18 cellular contexts compared by ENCODE assay signal in the genomic region with DNA sequence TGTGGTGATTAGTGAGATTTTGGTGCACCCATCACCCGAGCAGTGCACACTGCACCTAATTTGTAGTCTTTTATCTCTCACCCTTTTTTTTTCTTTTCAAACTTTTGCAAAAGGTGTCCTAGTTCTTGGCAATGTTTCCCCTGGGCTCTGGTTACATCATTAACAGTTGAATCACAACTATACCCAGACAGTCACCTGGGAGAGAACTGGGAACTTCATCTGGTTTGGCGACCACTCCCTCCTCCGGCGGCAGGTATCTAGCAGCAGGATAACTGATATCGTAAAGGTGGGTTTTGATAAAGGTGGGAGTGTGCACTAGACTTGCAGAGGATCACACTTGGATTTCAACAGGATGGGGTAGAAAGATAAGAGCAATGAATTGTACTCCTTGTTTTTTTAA.
A peak's percentile ranks its signal among the peaks of the same experiment; 100 is the strongest.
DNase-seq lines count a peak whose midpoint lies in the region; ATAC-seq, FAIRE-seq and TF ChIP-seq lines count a peak whose summit lies in the region.
"Had no signal": no experiment of that assay in that cellular context is flagged by ENCODE, and none has a peak within 500 bp of the region (broad histone marks: within the 10 kb centered on the region; RNA-seq: fewer than 3 reads in every experiment).

No MANE protein-coding gene starts in this region.

- peaks cover 18% of the 10 kb centered on the region for H3K4me1 Mint-ChIP-seq in MCF 10A (ENCODE audit: insufficient read depth, unreplicated experiment)

- no peak overlapping the region for H3K4me3 ChIP-seq in breast epithelium
- no peak overlapping the region for H3K4me3 ChIP-seq in bronchial epithelial cell (ENCODE audit: low read depth, low read length)

- peak; percentile 86 for FAIRE-seq in bronchial epithelial cell (lab: Jason Lieb, UNC)
- FAIRE-seq: GM18507 had no signal

- H3K36me3 Mint-ChIP-seq in MCF 10A (ENCODE audit: insufficient read depth, unreplicated experiment) = no peaks in the 10 kb centered on the region

- TF ChIP-seq CTCF in MCF 10A (IDR thresholded peaks at IDR 0.05; ENCODE audit: unreplicated experiment) (no peak), breast epithelium (IDR thresholded peaks at IDR 0.05) (no peak), bronchial epithelial cell (IDR thresholded peaks at IDR 0.05; ENCODE audit: insufficient read depth, low read length, severe bottlenecking) (no peak), foreskin keratinocyte (conservative IDR thresholded peaks at IDR 0.05) (peak; percentile 45)

- BruUV-seq in MCF 10A (replicated peaks; lab: Mats Ljungman, UMichigan) = no TSS peak

- TF ChIP-seq POLR2A in breast epithelium (IDR thresholded peaks at IDR 0.05) = no peak

- H3K4me1 ChIP-seq in breast epithelium = no peaks in the 10 kb centered on the region
- peaks cover 25% of the 10 kb centered on the region for H3K4me1 ChIP-seq in foreskin keratinocyte

- H3K27me3 Mint-ChIP-seq in MCF 10A (ENCODE audit: insufficient read depth, unreplicated experiment) = no peaks in the 10 kb centered on the region

- H3K36me3 ChIP-seq in breast epithelium (no peaks in the 10 kb centered on the region), bronchial epithelial cell (ENCODE audit: control insufficient read depth, insufficient read depth, low read length) (no peaks in the 10 kb centered on the region)

- POLR2A ChIA-PET in MCF 10A (lab: Yijun Ruan, JAX) = no interaction called here

- no peaks in the 10 kb centered on the region for H3K9me3 ChIP-seq in breast epithelium

- no peak overlapping the region for H3K27ac ChIP-seq in breast epithelium
- peak overlapping the region; percentile 45 for H3K27ac ChIP-seq in foreskin keratinocyte

- no peak overlapping the region for H3K4me3 Mint-ChIP-seq in MCF 10A (ENCODE audit: unreplicated experiment)

- intact Hi-C loops in MCF 10A (cut with micrococcal nuclease) (no loop called here), breast epithelium (cut with DNase I; ENCODE audit: low total_unique reads) (no loop called here)

- H3K9me3 Mint-ChIP-seq in MCF 10A (ENCODE audit: unreplicated experiment) = no peaks in the 10 kb centered on the region

- peak overlapping the region; percentile 7 for H3K27ac Mint-ChIP-seq in MCF 10A (ENCODE audit: low read depth, unreplicated experiment)

- H3K27me3 ChIP-seq in breast epithelium (no peaks in the 10 kb centered on the region), bronchial epithelial cell (ENCODE audit: control insufficient read depth, insufficient read depth, low read length) (no peaks in the 10 kb centered on the region), foreskin keratinocyte (no peaks in the 10 kb centered on the region)

- DNase-seq in MCF 10A (ENCODE audit: unreplicated experiment) = peak; percentile 52
- DNase-seq in breast epithelium (ENCODE audit: low spot score in 2 of 2) = no peak
- peak; percentile 86 for DNase-seq in bronchial epithelial cell (ENCODE audit: low read depth)
- peak in 1 of 2 donors; percentile 52 for DNase-seq in foreskin keratinocyte
- DNase-seq in GF-D8 (lab: John Stamatoyannopoulos, UW) = no peak
- no peak for DNase-seq in kidney glomerular epithelial cell (lab: John Stamatoyannopoulos, UW)
- DNase-seq: DMS153, GOT3, HCEC 1CT, IMR-90, KG1, MM.1S, NCI-H2029, NCI-H2227 treated with DMSO at 0.1 percent for 48 hours, NCI-H69, SHP77 had no signal

- ATAC-seq in foreskin keratinocyte (peak; percentile 65), HG02623 (IDR thresholded peaks at IDR 0.05; ENCODE audit: unreplicated experiment) (no peak)

- CTCF ChIA-PET in MCF 10A (lab: Yijun Ruan, JAX) = no interaction called here

Comparison
In these comparisons a context has a peak if more than half of its experiments do, and no peak if none do; other contexts are left out.
1. DNase-seq: peak in MCF 10A (single experiment) and bronchial epithelial cell (single experiment); none in breast epithelium (0 of 2), GF-D8 (single experiment) and kidney glomerular epithelial cell (single experiment).